Comparison of ENCODE assay signal across 26 cellular contexts in genomic region chr10:12615296-12616220, GRCh38.
"Had no signal": no experiment of that assay in that cellular context is flagged by ENCODE, and none has a peak within 500 bp of the region (broad histone marks: within the 10 kb centered on the region; RNA-seq: fewer than 3 reads in every experiment).

No MANE protein-coding gene starts in this region.

- ATAC-seq: activated CD4-positive, alpha-beta T cell treated with anti-CD3 and anti-CD28 coated beads for 36 hours; activated T-helper 17 cell treated with anti-CD3 and anti-CD28 coated beads, Interleukin-2, amount 50 U/mL, for 72 hours; Panc1; Right ventricle myocardium inferior; T-cell had no signal

- DNase-seq: activated CD4-positive, alpha-beta memory T cell treated with anti-CD3 and anti-CD28 coated beads, Interleukin-2, amount 10 ng/mL, durations not matched to agents 7 days and 5 days; activated CD4-positive, alpha-beta T cell treated with anti-CD3 and anti-CD28 coated beads for 36 hours; activated CD4-positive, alpha-beta T cell treated with anti-CD3 and anti-CD28 coated beads, Interleukin-2, amount 50 U/mL, for 1 hour; activated gamma-delta T cell; activated naive CD4-positive, alpha-beta T cell treated with anti-CD3 and anti-CD28 coated beads for 36 hours; activated naive CD8-positive, alpha-beta T cell treated with anti-CD3 and anti-CD28 coated beads for 36 hours; activated T-cell treated with anti-CD3 and anti-CD28 coated beads for 4 hours; activated T-cell treated with anti-CD3 and anti-CD28 coated beads, Interleukin-2, amount 50 U/mL, for 48 hours; brain microvascular endothelial cell; cerebellar nuclear complex; NCI-H1092; NCI-H2029; NCI-H2107; NCI-H345; NCI-H510A; NCI-H526 treated with DMSO at 0.1 percent for 48 hours; OCI-M1; RPMI8226; T-cell; T-helper 2 cell; T1000; WERI-Rb-1 had no signal

- H3K27me3 ChIP-seq: brain microvascular endothelial cell had no signal

- H3K4me3 ChIP-seq: SK-N-MC had no signal

- H3K27ac ChIP-seq: brain microvascular endothelial cell, SK-N-MC, WERI-Rb-1 had no signal

- H3K36me3 ChIP-seq: brain microvascular endothelial cell, WERI-Rb-1 had no signal
